In genomic region chr15:95826831-95827230, GRCh38 we compare ENCODE assay signal across 13 cellular contexts.
DNase-seq lines count a peak whose midpoint lies in the region; TF ChIP-seq lines count a peak whose summit lies in the region.
"Had no signal": no experiment of that assay in that cellular context is flagged by ENCODE, and none has a peak within 500 bp of the region (broad histone marks: within the 10 kb centered on the region; RNA-seq: fewer than 3 reads in every experiment).

No MANE protein-coding gene starts in this region.

- H3K27me3 Mint-ChIP-seq in neural progenitor cell (ENCODE audit: insufficient read depth, low read depth): peaks cover 4% of the 10 kb centered on the region

- no peaks in the 10 kb centered on the region for H3K79me2 ChIP-seq in neural progenitor cell (ENCODE audit: low read depth)

- POLR2A ChIA-PET in GM10248 (lab: Yijun Ruan, JAX): no interaction called here

- H3K9me3 ChIP-seq in neural progenitor cell (ENCODE audit: low read depth): no peaks in the 10 kb centered on the region
- H3K9me3 ChIP-seq: gastrocnemius medialis had no signal

- no peak overlapping the region for H2AFZ ChIP-seq in neural progenitor cell (replicated peaks)

- H4K20me1 ChIP-seq in neural progenitor cell (ENCODE audit: low read depth): no peaks in the 10 kb centered on the region

- no peak overlapping the region for H3K4me3 ChIP-seq in brain microvascular endothelial cell (ENCODE audit: low read depth, low read length)
- H3K4me3 ChIP-seq in neural progenitor cell: no peak overlapping the region
- H3K4me3 ChIP-seq: gastrocnemius medialis, lung had no signal

- H3K9me3 Mint-ChIP-seq in neural progenitor cell: peaks cover 5% of the 10 kb centered on the region
- H3K9me3 Mint-ChIP-seq: brain; T-helper 2 cell treated with Interferon-gamma antibody and Interleukin-4, amounts not matched to agents 5 μg/mL and 100 μg/mL, for 36 hours had no signal

- no peak overlapping the region for H3K27ac ChIP-seq in brain microvascular endothelial cell
- no peak overlapping the region for H3K27ac ChIP-seq in neural progenitor cell
- H3K27ac ChIP-seq: gastrocnemius medialis had no signal

- no peaks in the 10 kb centered on the region for H3K27me3 ChIP-seq in brain microvascular endothelial cell (replicated peaks)
- H3K27me3 ChIP-seq in neural progenitor cell: no peaks in the 10 kb centered on the region
- H3K27me3 ChIP-seq: gastrocnemius medialis had no signal

- H3K9ac ChIP-seq in neural progenitor cell: no peak overlapping the region

- peak overlapping the region; percentile 8 for H3K27ac Mint-ChIP-seq in neural progenitor cell
- H3K27ac Mint-ChIP-seq: T-helper 2 cell treated with Interferon-gamma antibody and Interleukin-4, amounts not matched to agents 5 μg/mL and 100 μg/mL, for 36 hours had no signal

- no peaks in the 10 kb centered on the region for H3K36me3 ChIP-seq in brain microvascular endothelial cell (replicated peaks)
- H3K36me3 ChIP-seq in neural progenitor cell: no peaks in the 10 kb centered on the region
- H3K36me3 ChIP-seq: gastrocnemius medialis had no signal

- H3K4me1 ChIP-seq in neural progenitor cell: peaks cover 16% of the 10 kb centered on the region

- no peak overlapping the region for H3K4me2 ChIP-seq in neural progenitor cell

- CTCF ChIA-PET in GM10248 (lab: Yijun Ruan, JAX): no interaction called here

- H3K36me3 Mint-ChIP-seq in neural progenitor cell: peaks cover 2% of the 10 kb centered on the region
- H3K36me3 Mint-ChIP-seq: brain had no signal

- peak; percentile 44 for TF ChIP-seq CTCF in LNCAP (IDR thresholded peaks at IDR 0.05)
- TF ChIP-seq CTCF in brain microvascular endothelial cell (IDR thresholded peaks at IDR 0.05; ENCODE audit: low read depth, low read length, missing control alignments): peak; percentile 44
- peak; percentile 28 for TF ChIP-seq CTCF in neural progenitor cell (IDR thresholded peaks at IDR 0.05)
- no peak for TF ChIP-seq CTCF in GM10248 (IDR thresholded peaks at IDR 0.05; ENCODE audit: control extremely low read depth, extremely low read depth, low read depth, missing control alignments)

- no peak overlapping the region for H3K4me3 Mint-ChIP-seq in neural progenitor cell
- H3K4me3 Mint-ChIP-seq: brain; T-helper 2 cell treated with Interferon-gamma antibody and Interleukin-4, amounts not matched to agents 5 μg/mL and 100 μg/mL, for 36 hours had no signal

- peaks cover 33% of the 10 kb centered on the region for H3K4me1 Mint-ChIP-seq in neural progenitor cell

- peaks cover 12% of the 10 kb centered on the region for H3F3A ChIP-seq in neural progenitor cell (ENCODE audit: low read depth)

- DNase-seq in NCI-H1417 (lab: John Stamatoyannopoulos, UW) (peak in 2 of 3 experiments; percentile 11 to 19), NCI-H1417 treated with DMSO at 0.1 percent for 48 hours (lab: John Stamatoyannopoulos, UW) (no peak), brain microvascular endothelial cell (no peak), neural progenitor cell (ENCODE audit: low spot score) (no peak), GM10248 (ENCODE audit: extremely low spot score) (no peak), NCI-H524 treated with DMSO at 0.1 percent for 48 hours (lab: John Stamatoyannopoulos, UW) (no peak), D341Med (ENCODE audit: low spot score) (no peak)
- DNase-seq: gastrocnemius medialis, NCI-H748 treated with DMSO at 0.1 percent for 48 hours had no signal

- in situ Hi-C loops in brain microvascular endothelial cell (cut with HindIII; ENCODE audit: low pct_ligation_motif_present, low sequenced_read_pairs): no loop called here

Comparison
In these comparisons a context has a peak if more than half of its experiments do, and no peak if none do; other contexts are left out.
1. DNase-seq: peak in NCI-H1417 (2 of 3); none in NCI-H1417 treated with DMSO at 0.1 percent for 48 hours (single experiment), brain microvascular endothelial cell (single experiment), neural progenitor cell (single experiment), GM10248 (single experiment), NCI-H524 treated with DMSO at 0.1 percent for 48 hours (single experiment) and D341Med (single experiment).